In the genomic region with DNA sequence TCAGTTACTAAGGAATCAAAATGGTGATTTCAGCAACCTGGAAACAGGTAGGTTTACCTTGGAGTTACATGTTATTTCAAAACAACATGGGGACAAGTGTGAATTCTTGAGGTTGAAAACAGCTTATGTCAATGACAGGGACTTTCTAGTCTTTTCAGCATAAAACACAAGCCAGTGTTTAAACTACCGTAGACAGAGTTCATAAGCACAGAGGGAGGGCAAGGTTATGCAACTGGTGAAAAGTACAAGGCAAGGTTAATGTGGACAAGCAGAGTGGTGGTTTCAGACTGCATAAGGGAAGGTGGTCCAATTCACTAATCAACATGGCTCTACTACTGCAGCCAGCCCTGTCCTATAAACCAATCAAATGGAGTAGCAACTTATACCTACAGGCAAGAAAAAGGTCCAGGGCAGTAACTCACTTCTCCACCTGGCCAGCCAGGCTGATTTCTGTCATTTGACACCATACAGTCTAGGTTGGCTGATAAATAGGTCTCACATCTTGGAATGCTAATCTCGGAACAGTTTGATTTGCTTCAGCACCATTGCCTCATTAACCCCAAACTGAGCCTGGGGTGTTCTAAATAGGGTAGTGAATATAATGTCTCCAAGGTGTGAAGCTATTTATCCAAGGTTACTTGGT, we compare ENCODE assay signal across 19 cellular contexts.
"Had no signal": no experiment of that assay in that cellular context is flagged by ENCODE, and none has a peak within 500 bp of the region (broad histone marks: within the 10 kb centered on the region; RNA-seq: fewer than 3 reads in every experiment).

No MANE protein-coding gene starts in this region.

- DNase-seq: cerebellar nuclear complex; cortex of kidney; foreskin fibroblast; heart left ventricle; kidney; left ventricle myocardium inferior; lower lobe of right lung; natural killer cell; occipital lobe; ovary; sigmoid colon; spleen; stimulated activated naive CD4-positive, alpha-beta T cell; stimulated activated naive CD8-positive, alpha-beta T cell treated with anti-CD3 and anti-CD28 coated beads, Interleukin-15, amount 100 ng/mL, for 72 hours; transverse colon had no signal

- H3K9me3 Mint-ChIP-seq: natural killer cell; stimulated activated naive CD8-positive, alpha-beta T cell treated with anti-CD3 and anti-CD28 coated beads, Interleukin-15, amount 100 ng/mL, for 72 hours had no signal

- ATAC-seq: gastroesophageal sphincter; heart left ventricle; lower lobe of right lung; natural killer cell; stimulated activated naive CD8-positive, alpha-beta T cell treated with anti-CD3 and anti-CD28 coated beads, Interleukin-15, amount 100 ng/mL, for 72 hours had no signal

- H3K4me1 Mint-ChIP-seq: natural killer cell; stimulated activated naive CD8-positive, alpha-beta T cell treated with anti-CD3 and anti-CD28 coated beads, Interleukin-15, amount 100 ng/mL, for 72 hours had no signal

- H3K36me3 Mint-ChIP-seq: natural killer cell had no signal

- H3K27ac ChIP-seq: gastroesophageal sphincter, heart left ventricle, hepatocyte, left ventricle myocardium inferior, lower lobe of right lung, ovary, sigmoid colon, spleen, suprapubic skin, transverse colon, vagina had no signal

- H3K4me3 Mint-ChIP-seq: natural killer cell; stimulated activated naive CD8-positive, alpha-beta T cell treated with anti-CD3 and anti-CD28 coated beads, Interleukin-15, amount 100 ng/mL, for 72 hours had no signal

- H3K4me3 ChIP-seq: gastroesophageal sphincter, heart left ventricle, hepatocyte, left ventricle myocardium inferior, lower lobe of right lung, ovary, sigmoid colon, spleen, suprapubic skin, transverse colon, vagina had no signal

- H3K9me3 ChIP-seq: heart left ventricle, lower lobe of right lung, ovary, sigmoid colon, suprapubic skin, transverse colon, vagina had no signal

- H3K36me3 ChIP-seq: gastroesophageal sphincter, heart left ventricle, left ventricle myocardium inferior, lower lobe of right lung, ovary, sigmoid colon, spleen, suprapubic skin, transverse colon, vagina had no signal

- H3K27ac Mint-ChIP-seq: natural killer cell; stimulated activated naive CD8-positive, alpha-beta T cell treated with anti-CD3 and anti-CD28 coated beads, Interleukin-15, amount 100 ng/mL, for 72 hours had no signal

- H3K4me1 ChIP-seq: gastroesophageal sphincter, heart left ventricle, left ventricle myocardium inferior, lower lobe of right lung, sigmoid colon, spleen, suprapubic skin, transverse colon, vagina had no signal

- H3K27me3 ChIP-seq: gastroesophageal sphincter, heart left ventricle, hepatocyte, ovary, sigmoid colon, spleen, suprapubic skin, transverse colon, vagina had no signal
